ENCODE assay signal across 16 cellular contexts in the genomic region with DNA sequence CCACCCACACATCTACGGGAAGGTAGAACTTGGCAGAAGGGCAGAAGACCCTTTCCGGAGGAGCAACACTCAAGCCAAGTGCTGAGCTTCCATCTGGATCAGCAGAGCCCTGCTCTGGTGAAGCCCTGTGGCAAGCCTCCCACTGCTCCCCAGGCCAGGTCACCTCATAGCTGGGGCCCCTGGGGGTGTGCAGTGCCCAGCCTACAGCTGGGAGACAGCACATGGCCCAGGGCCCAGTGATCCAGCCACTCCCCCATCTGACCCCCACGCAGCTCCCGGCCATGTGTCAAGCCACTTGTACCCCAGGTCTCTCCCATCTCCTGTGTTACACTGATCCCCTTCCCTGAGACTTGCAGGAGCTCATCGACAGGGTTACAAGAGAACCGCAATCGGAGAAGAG.
DNase-seq lines count a peak whose midpoint lies in the region; ATAC-seq, FAIRE-seq and TF ChIP-seq lines count a peak whose summit lies in the region.
"Had no signal": no experiment of that assay in that cellular context is flagged by ENCODE, and none has a peak within 500 bp of the region (broad histone marks: within the 10 kb centered on the region; RNA-seq: fewer than 3 reads in every experiment).

No MANE protein-coding gene starts in this region.

- no peak overlapping the region for H4K12ac ChIP-seq in trophoblast cell (ENCODE audit: low read depth, low read length)

- no peak overlapping the region for H3K4me3 ChIP-seq in BLaER1 treated with 17β-estradiol and CSF1 and Interleukin-3, amounts not matched to agents 10 nM and 100 nM
- no peak overlapping the region for H3K4me3 ChIP-seq in H1 (ENCODE audit: extremely low read depth in 1 of 4, insufficient read depth in 2 of 4, low read depth in 3 of 4, low read length in 4 of 4)
- H3K4me3 ChIP-seq in trophoblast cell (ENCODE audit: low read depth, low read length), result peak overlapping the region; percentile 16

- no peak overlapping the region for H2BK15ac ChIP-seq in H1 (ENCODE audit: low read length)

- peaks cover 11 to 55% (median 49%) of the 10 kb centered on the region in 10 experiments for H3K4me1 ChIP-seq in BLaER1 treated with 17β-estradiol and CSF1 and Interleukin-3, amounts not matched to agents 10 nM and 100 nM
- H3K4me1 ChIP-seq in H1 (replicated peaks in 1 of 4; ENCODE audit: control insufficient read depth in 3 of 4, insufficient read depth in 4 of 4, low read length in 3 of 4) (peaks cover 0 to 5% (median 1%) of the 10 kb centered on the region in 4 experiments; a peak in 5 of 7 replicates), trophoblast cell (ENCODE audit: control insufficient read depth in 1 of 2, insufficient read depth in 2 of 2, low read length in 2 of 2) (no peaks in the 10 kb centered on the region)
- H3K4me1 ChIP-seq: Caco-2 had no signal

- H2BK120ac ChIP-seq in H1 (replicated peaks; ENCODE audit: low read depth, low read length) (peak overlapping the region; percentile 33), trophoblast cell (ENCODE audit: insufficient read depth, low read length, poor library complexity) (no peak overlapping the region)

- peaks cover 0 to 16% (median 10%) of the 10 kb centered on the region in 11 experiments; a peak in 8 of 22 replicates for H3K27me3 ChIP-seq in BLaER1 treated with 17β-estradiol and CSF1 and Interleukin-3, amounts not matched to agents 10 nM and 100 nM
- H3K27me3 ChIP-seq in H1 (replicated peaks in 1 of 4; ENCODE audit: control insufficient read depth in 3 of 4, extremely low read depth in 1 of 4, insufficient read depth in 3 of 4, low read length in 3 of 4) (no peaks in the 10 kb centered on the region; a peak in 1 of 7 replicates), trophoblast cell (ENCODE audit: insufficient read depth, low read length) (no peaks in the 10 kb centered on the region)

- no peak overlapping the region for H2BK20ac ChIP-seq in H1 (ENCODE audit: low read length)

- H3K79me1 ChIP-seq in H1 (ENCODE audit: low read depth, low read length), result no peaks in the 10 kb centered on the region
- H3K79me1 ChIP-seq in trophoblast cell (ENCODE audit: low read length), result no peaks in the 10 kb centered on the region

- 87% methylated on average over 7 of the region's 7 CpGs; no CpG with 5 or more reads in 1 of the 2 experiments for WGBS in H1 (ENCODE audit: extremely low coverage in 1 of 2, insufficient coverage in 1 of 2, insufficient read length in 1 of 2, insufficient replicate concordance in 2 of 2, low coverage in 1 of 2, low lambda C conversion rate in 2 of 2, missing lambda C conversion rate in 1 of 2), 2 experiments
- no CpG with 5 or more reads among the region's 7 CpGs for whole genome bisulfite sequencing in trophoblast cell (ENCODE audit: extremely low coverage, insufficient coverage, insufficient read length)

- no peak for DNase-seq in H1 (ENCODE audit: low read depth in 1 of 2, low spot score in 2 of 2)
- DNase-seq in trophoblast cell, result no peak
- no peak for DNase-seq in NCI-H2171 treated with DMSO at 0.1 percent for 48 hours (lab: John Stamatoyannopoulos, UW)
- DNase-seq in stimulated activated naive B cell treated with anti-CD40 and anti-IgM and Interleukin-4, amounts not matched to agents 10 μg/mL and 1 μg/mL and 100 μg/mL, for 72 hours, result no peak
- DNase-seq: Caco-2; CD4-positive, alpha-beta T cell; GDM1; GOT3; H9 had no signal

- no peak overlapping the region for H3K27ac Mint-ChIP-seq in stimulated activated naive B cell treated with anti-CD40 and anti-IgM and Interleukin-4, amounts not matched to agents 10 μg/mL and 1 μg/mL and 100 μg/mL, for 72 hours
- H3K27ac Mint-ChIP-seq: CD4-positive, alpha-beta T cell had no signal

- peaks cover 3% of the 10 kb centered on the region in 2 donors for H3K9me3 Mint-ChIP-seq in stimulated activated naive B cell treated with anti-CD40 and anti-IgM and Interleukin-4, amounts not matched to agents 10 μg/mL and 1 μg/mL and 100 μg/mL, for 72 hours

- H4K5ac ChIP-seq in H1 (ENCODE audit: insufficient read length, low read depth, low read length), result no peak overlapping the region

- H4K8ac ChIP-seq in H1 (ENCODE audit: extremely low read depth, insufficient read depth, low read length) (no peak overlapping the region), trophoblast cell (ENCODE audit: low read depth, low read length) (no peak overlapping the region)

- H3K9ac ChIP-seq in BLaER1 treated with 17β-estradiol and CSF1 and Interleukin-3, amounts not matched to agents 10 nM and 100 nM, result peak overlapping the region in 1 of 11 experiments; percentile 33; a peak in 2 of 22 replicates
- H3K9ac ChIP-seq in H1 (replicated peaks in 1 of 4; ENCODE audit: extremely low read depth in 1 of 4, low read depth in 3 of 4, low read length in 3 of 4) (no peak overlapping the region), trophoblast cell (ENCODE audit: low read length) (no peak overlapping the region)

- no peaks in the 10 kb centered on the region for H3K79me2 ChIP-seq in H1 (ENCODE audit: control insufficient read depth in 1 of 2, insufficient read depth in 2 of 2, low read length in 2 of 2)
- H3K79me2 ChIP-seq in trophoblast cell (ENCODE audit: control insufficient read depth, insufficient read depth, low read length, poor library complexity), result no peaks in the 10 kb centered on the region

- H3K56ac ChIP-seq in H1 (replicated peaks; ENCODE audit: insufficient read length, low read depth, low read length), result no peak overlapping the region

- H3K4me1 Mint-ChIP-seq in stimulated activated naive B cell treated with anti-CD40 and anti-IgM and Interleukin-4, amounts not matched to agents 10 μg/mL and 1 μg/mL and 100 μg/mL, for 72 hours, result peaks cover 0 to 1% of the 10 kb centered on the region in 2 donors
- H3K4me1 Mint-ChIP-seq: B cell had no signal

- POLR2A ChIA-PET in H1 (lab: Charles Lee; ENCODE audit: partially characterized antibody), result no interaction called here

- TF ChIP-seq EP300 in H1 (IDR thresholded peaks at IDR 0.05; ENCODE audit: borderline replicate concordance in 1 of 2, low read depth in 2 of 2, low read length in 2 of 2), result no peak

- H3K23ac ChIP-seq in H1 (ENCODE audit: insufficient read length) (no peak overlapping the region), trophoblast cell (ENCODE audit: low read length) (no peak overlapping the region)

- no peaks in the 10 kb centered on the region; a peak in 2 of 22 replicates for H3K36me3 ChIP-seq in BLaER1 treated with 17β-estradiol and CSF1 and Interleukin-3, amounts not matched to agents 10 nM and 100 nM
- H3K36me3 ChIP-seq in H1 (ENCODE audit: control insufficient read depth in 2 of 4, insufficient read depth in 4 of 4, low read length in 3 of 4) (no peaks in the 10 kb centered on the region), trophoblast cell (ENCODE audit: control insufficient read depth in 1 of 2, insufficient read depth in 2 of 2, low read length in 2 of 2) (no peaks in the 10 kb centered on the region)

- H4K20me1 ChIP-seq in BLaER1 treated with 17β-estradiol and CSF1 and Interleukin-3, amounts not matched to agents 10 nM and 100 nM, result peaks cover 0 to 12% (median 0%) of the 10 kb centered on the region in 11 experiments; a peak in 3 of 22 replicates
- no peaks in the 10 kb centered on the region for H4K20me1 ChIP-seq in H1 (replicated peaks in 1 of 2; ENCODE audit: control insufficient read depth in 1 of 2, insufficient read depth in 2 of 2, low read length in 2 of 2)

- ATAC-seq in HG02870 (IDR thresholded peaks at IDR 0.05; ENCODE audit: unreplicated experiment), result no peak
- no peak for ATAC-seq in stimulated activated naive B cell treated with anti-CD40 and anti-IgM and Interleukin-4, amounts not matched to agents 10 μg/mL and 1 μg/mL and 100 μg/mL, for 72 hours (replicated peaks)

- peak overlapping the region in 9 of 11 experiments; percentile 37 to 82 (median 61); a peak in 17 of 22 replicates for H3K4me2 ChIP-seq in BLaER1 treated with 17β-estradiol and CSF1 and Interleukin-3, amounts not matched to agents 10 nM and 100 nM
- H3K4me2 ChIP-seq in H1 (ENCODE audit: insufficient read depth in 1 of 2, low read depth in 2 of 2, low read length in 2 of 2) (no peak overlapping the region), trophoblast cell (ENCODE audit: low read length) (no peak overlapping the region)

- H3K4ac ChIP-seq in H1 (replicated peaks; ENCODE audit: insufficient read length, low read depth, low read length), result no peak overlapping the region
- no peak overlapping the region for H3K4ac ChIP-seq in trophoblast cell (ENCODE audit: low read depth, low read length)

- H3K23me2 ChIP-seq in H1 (ENCODE audit: low read depth, low read length), result no peaks in the 10 kb centered on the region

- H2AFZ ChIP-seq in H1 (ENCODE audit: low read length) (no peak overlapping the region), trophoblast cell (ENCODE audit: insufficient read depth, low read length, poor library complexity) (no peak overlapping the region)

- no peak overlapping the region for H3K4me3 Mint-ChIP-seq in stimulated activated naive B cell treated with anti-CD40 and anti-IgM and Interleukin-4, amounts not matched to agents 10 μg/mL and 1 μg/mL and 100 μg/mL, for 72 hours
- H3K4me3 Mint-ChIP-seq: B cell; CD4-positive, alpha-beta T cell; H9 had no signal

- no peak overlapping the region; the same call in 1 of the 2 replicates for H2BK12ac ChIP-seq in H1 (ENCODE audit: low read depth, low read length)
- H2BK12ac ChIP-seq in trophoblast cell (ENCODE audit: low read length), result no peak overlapping the region

- H3K27ac ChIP-seq in BLaER1 treated with 17β-estradiol and CSF1 and Interleukin-3, amounts not matched to agents 10 nM and 100 nM, result no peak overlapping the region
- H3K27ac ChIP-seq in H1 (ENCODE audit: low read depth, low read length) (no peak overlapping the region), trophoblast cell (ENCODE audit: low read depth, low read length) (no peak overlapping the region)
- H3K27ac ChIP-seq: C4-2B had no signal

- FAIRE-seq in H1 (lab: Jason Lieb, UNC), result no peak
- FAIRE-seq: D721Med, GM12892, GM18507 had no signal

- no peak for TF ChIP-seq RAD21 in H1 (IDR thresholded peaks at IDR 0.05 in 1 of 2, conservative IDR thresholded peaks at IDR 0.05 in 1 of 2; ENCODE audit: low read depth in 2 of 2, low read length in 2 of 2)

- CTCF ChIA-PET in H1 (lab: Charles Lee; ENCODE audit: partially characterized antibody), result interaction anchor here (1.0 to 3.3 kb wide), 4 partner anchors 18 to 427 kb away, joined by 3 to 9 read pairs (median 3); no protein-coding TSS in a partner anchor

- H2AK5ac ChIP-seq in H1 (ENCODE audit: low read depth, low read length), result no peak overlapping the region
- H2AK5ac ChIP-seq in trophoblast cell (ENCODE audit: low read length), result no peak overlapping the region

- peaks cover 17 to 36% of the 10 kb centered on the region in 2 donors for H3K27me3 Mint-ChIP-seq in stimulated activated naive B cell treated with anti-CD40 and anti-IgM and Interleukin-4, amounts not matched to agents 10 μg/mL and 1 μg/mL and 100 μg/mL, for 72 hours

- peak overlapping the region; percentile 65 for H4K91ac ChIP-seq in H1 (replicated peaks; ENCODE audit: insufficient read length, low read length)
- no peak overlapping the region for H4K91ac ChIP-seq in trophoblast cell (ENCODE audit: low read depth, low read length)

- no peak for TF ChIP-seq POLR2A in H1 (IDR thresholded peaks at IDR 0.05; ENCODE audit: control extremely low read depth in 1 of 2, low read depth in 2 of 2, low read length in 2 of 2)

- no peaks in the 10 kb centered on the region for H3K36me3 Mint-ChIP-seq in stimulated activated naive B cell treated with anti-CD40 and anti-IgM and Interleukin-4, amounts not matched to agents 10 μg/mL and 1 μg/mL and 100 μg/mL, for 72 hours

- no peak for TF ChIP-seq CTCF in H1 (IDR thresholded peaks at IDR 0.05; ENCODE audit: control extremely low read depth in 1 of 3, insufficient read depth in 1 of 3, low read depth in 1 of 3, low read length in 3 of 3)

- peaks cover 31 to 39% (median 33%) of the 10 kb centered on the region in 11 experiments for H3K9me3 ChIP-seq in BLaER1 treated with 17β-estradiol and CSF1 and Interleukin-3, amounts not matched to agents 10 nM and 100 nM (replicated peaks in 1 of 11)
- peaks cover 4 to 14% of the 10 kb centered on the region in 2 experiments; a peak in 2 of 4 replicates for H3K9me3 ChIP-seq in H1 (ENCODE audit: insufficient read depth in 2 of 2, low read depth in 1 of 2, low read length in 1 of 2)
- peaks cover 30% of the 10 kb centered on the region for H3K9me3 ChIP-seq in trophoblast cell (ENCODE audit: insufficient read depth, low read depth, low read length)
- H3K9me3 ChIP-seq: Caco-2 had no signal

- H2BK5ac ChIP-seq in H1 (ENCODE audit: low read depth, low read length), result no peak overlapping the region
- H2BK5ac ChIP-seq in trophoblast cell (ENCODE audit: low read depth, low read length, poor library complexity), result no peak overlapping the region

- H3K18ac ChIP-seq in H1 (ENCODE audit: extremely low read depth, low read length), result no peak overlapping the region; the same call in 1 of the 2 replicates
- no peak overlapping the region for H3K18ac ChIP-seq in trophoblast cell (ENCODE audit: low read length)

- H3K14ac ChIP-seq in H1 (ENCODE audit: insufficient read length) (no peak overlapping the region), trophoblast cell (ENCODE audit: low read length) (no peak overlapping the region)

Comparison
In these comparisons a context has a peak if more than half of its experiments do, and no peak if none do; other contexts are left out.
1. H3K4me2 ChIP-seq: peak in BLaER1 treated with 17β-estradiol and CSF1 and Interleukin-3, amounts not matched to agents 10 nM and 100 nM (9 of 11); none in H1 (0 of 2) and trophoblast cell (single experiment).